In the genomic region with DNA sequence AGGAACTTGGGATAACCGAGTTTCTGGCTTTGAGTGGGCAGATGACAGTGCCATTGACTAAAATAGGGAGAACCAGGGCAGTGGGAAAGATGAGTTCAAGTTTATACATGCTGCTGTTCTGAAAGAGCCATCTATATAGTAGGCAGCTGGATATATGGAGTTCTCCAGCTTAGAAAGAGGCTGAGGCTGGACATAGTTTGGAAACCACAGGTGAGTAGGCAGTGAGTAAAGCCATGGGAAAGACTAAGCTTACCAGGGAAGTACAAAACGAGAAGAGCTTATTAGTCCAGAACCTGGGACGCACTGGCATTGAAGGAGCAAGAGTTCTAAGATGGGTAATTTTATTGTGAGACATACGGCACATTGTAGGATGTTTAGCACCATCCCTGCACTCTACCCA, we compare ENCODE assay signal across 9 cellular contexts. TPM values are rescaled to one million over a fixed set of nuclear protein-coding genes. Genes with fewer than 3 reads are reported as not detected.
DNase-seq lines count a peak whose midpoint lies in the region; ATAC-seq and TF ChIP-seq lines count a peak whose summit lies in the region.
"Had no signal": no experiment of that assay in that cellular context is flagged by ENCODE, and none has a peak within 500 bp of the region (broad histone marks: within the 10 kb centered on the region; RNA-seq: fewer than 3 reads in every experiment).

No MANE protein-coding gene starts in this region.

- CTCF ChIA-PET in A673 (lab: Charles Lee): no interaction called here
- CTCF ChIA-PET in MCF 10A (lab: Yijun Ruan, JAX): interaction anchor here (0.5 to 0.7 kb wide), 4 partner anchors 209 to 799 kb away, joined by 3 to 4 read pairs (median 3); no protein-coding TSS in a partner anchor

- H3K36me3 Mint-ChIP-seq in MCF 10A (ENCODE audit: insufficient read depth, unreplicated experiment): peaks cover 45% of the 10 kb centered on the region

- peak overlapping the region; percentile 87 for H3K27ac Mint-ChIP-seq in MCF 10A (ENCODE audit: low read depth, unreplicated experiment)

- no peaks in the 10 kb centered on the region for H3K27me3 Mint-ChIP-seq in MCF 10A (ENCODE audit: insufficient read depth, unreplicated experiment)

- DNase-seq in A673 (ENCODE audit: low spot score): no peak
- peak; percentile 12 for DNase-seq in HK-2 (ENCODE audit: unreplicated experiment)
- no peak for DNase-seq in MCF 10A (ENCODE audit: unreplicated experiment)
- DNase-seq in dedifferentiated amniotic fluid mesenchymal stem cell (ENCODE audit: extremely low spot score): no peak
- DNase-seq in upper lobe of left lung: no peak
- DNase-seq: stimulated activated naive CD4-positive, alpha-beta T cell had no signal

- H3K27ac ChIP-seq in A673 (ENCODE audit: low read depth, low read length, poor library complexity, severe bottlenecking): peak overlapping the region; percentile 32
- H3K27ac ChIP-seq in muscle layer of duodenum (ENCODE audit: low read length): peak overlapping the region; percentile 64
- no peak overlapping the region for H3K27ac ChIP-seq in upper lobe of left lung

- 80 to 83% methylated on average over 4 of the region's 4 CpGs for WGBS in upper lobe of left lung, 2 donors

- no peaks in the 10 kb centered on the region for H3K9me3 Mint-ChIP-seq in MCF 10A (ENCODE audit: unreplicated experiment)

- no peak for ATAC-seq in GM19467 (IDR thresholded peaks at IDR 0.05; ENCODE audit: unreplicated experiment)
- ATAC-seq in HG03039 (IDR thresholded peaks at IDR 0.05; ENCODE audit: unreplicated experiment): no peak
- no peak for ATAC-seq in upper lobe of left lung (ENCODE audit: low FRiP score in 2 of 2)

- TF ChIP-seq CTCF in A673 (conservative IDR thresholded peaks at IDR 0.05; ENCODE audit: low read depth, low read length) (no peak), MCF 10A (IDR thresholded peaks at IDR 0.05; ENCODE audit: unreplicated experiment) (no peak), upper lobe of left lung (IDR thresholded peaks at IDR 0.05) (no peak)

- no peak for TF ChIP-seq EP300 in upper lobe of left lung (IDR thresholded peaks at IDR 0.05)

- peaks cover 23% of the 10 kb centered on the region for H3K4me1 Mint-ChIP-seq in MCF 10A (ENCODE audit: insufficient read depth, unreplicated experiment)

- POLR2A ChIA-PET in A673 (lab: Charles Lee; ENCODE audit: low non-redundant PET): interaction anchor here (0.8 kb wide), 1 partner anchor 55 kb away, joined by 4 read pairs; no protein-coding TSS in a partner anchor
- POLR2A ChIA-PET in MCF 10A (lab: Yijun Ruan, JAX): interaction anchor here (1.0 to 2.2 kb wide), 3 partner anchors 9 to 55 kb away, joined by 3 to 16 read pairs (median 7); a partner anchor contains a TSS

- H3K27me3 ChIP-seq in A673 (replicated peaks; ENCODE audit: insufficient read depth, low read depth, low read length, poor library complexity) (no peaks in the 10 kb centered on the region), muscle layer of duodenum (ENCODE audit: low read depth, low read length) (no peaks in the 10 kb centered on the region), upper lobe of left lung (no peaks in the 10 kb centered on the region)

- H3K4me1 ChIP-seq in A673 (ENCODE audit: insufficient read depth, low read length, poor library complexity, severe bottlenecking) (peaks cover 21% of the 10 kb centered on the region), muscle layer of duodenum (ENCODE audit: control insufficient read depth in 1 of 2, insufficient read depth in 2 of 2, low read length in 2 of 2) (no peaks in the 10 kb centered on the region), upper lobe of left lung (peaks cover 7 to 9% (median 9%) of the 10 kb centered on the region in 4 donors)

- BruUV-seq in A673 (replicated peaks; lab: Mats Ljungman, UMichigan): no TSS peak
- no TSS peak for BruUV-seq in MCF 10A (replicated peaks; lab: Mats Ljungman, UMichigan)

- no peaks in the 10 kb centered on the region for H3K36me3 ChIP-seq in A673 (ENCODE audit: insufficient read depth, low read length, poor library complexity, severe bottlenecking)
- peaks cover 9% of the 10 kb centered on the region in 2 donors for H3K36me3 ChIP-seq in muscle layer of duodenum (ENCODE audit: control insufficient read depth in 1 of 2, insufficient read depth in 2 of 2, low read length in 2 of 2)
- H3K36me3 ChIP-seq in upper lobe of left lung: no peaks in the 10 kb centered on the region

- H3K9me3 ChIP-seq in A673 (ENCODE audit: low read depth, low read length, poor library complexity, severe bottlenecking) (no peaks in the 10 kb centered on the region), muscle layer of duodenum (ENCODE audit: control insufficient read depth in 1 of 2, low read length in 2 of 2) (no peaks in the 10 kb centered on the region), upper lobe of left lung (no peaks in the 10 kb centered on the region)

- H3K4me3 ChIP-seq in A673 (ENCODE audit: low read depth, low read length, poor library complexity, severe bottlenecking): no peak overlapping the region
- no peak overlapping the region for H3K4me3 ChIP-seq in muscle layer of duodenum (ENCODE audit: low read depth in 1 of 2, low read length in 2 of 2)
- H3K4me3 ChIP-seq in upper lobe of left lung: no peak overlapping the region

- no peak overlapping the region for H3K4me3 Mint-ChIP-seq in MCF 10A (ENCODE audit: unreplicated experiment)

- intact Hi-C loops in A673 (cut with micrococcal nuclease; ENCODE audit: unreplicated experiment) (no loop called here), MCF 10A (cut with micrococcal nuclease) (loop anchor here (2.0 to 5.0 kb wide), 2 partner anchors 55 to 110 kb away; a partner anchor contains a TSS)

- no peak for TF ChIP-seq POLR2A in upper lobe of left lung (IDR thresholded peaks at IDR 0.05)

RNA-seq across cellular contexts. Expression of a gene that starts 54.2 kb away (rescaled TPM):
- total RNA-seq in A673 (2021): 37.9 and 38.1 TPM in 2 replicates
- total RNA-seq in MCF 10A (2022): 24.6 and 33.4 TPM in 2 replicates
- total RNA-seq in upper lobe of left lung: 10 to 100 TPM; 15.1 to 42.6 (median 33.4) TPM

Comparison
In these comparisons a context has a peak if more than half of its experiments do, and no peak if none do; other contexts are left out.
1. H3K27ac ChIP-seq: peak in A673 (single experiment) and muscle layer of duodenum (single experiment); none in upper lobe of left lung (0 of 4).